10 cellular contexts compared by ENCODE assay signal in genomic region chr22:43183496-43184263, GRCh38. TPM values are rescaled to one million over a fixed set of nuclear protein-coding genes. Genes with fewer than 3 reads are reported as not detected.
A peak's percentile ranks its signal among the peaks of the same experiment; 100 is the strongest.
DNase-seq lines count a peak whose midpoint lies in the region; ATAC-seq and TF ChIP-seq lines count a peak whose summit lies in the region.
"Had no signal": no experiment of that assay in that cellular context is flagged by ENCODE, and none has a peak within 500 bp of the region (broad histone marks: within the 10 kb centered on the region; RNA-seq: fewer than 3 reads in every experiment).

No MANE protein-coding gene starts in this region.

- no peaks in the 10 kb centered on the region for H3K27me3 Mint-ChIP-seq in activated CD4-positive, alpha-beta T cell treated with anti-CD3 and anti-CD28 coated beads, Interleukin-2, amount 10 ng/mL, durations not matched to agents 24 days and 14 days

- H3K23ac ChIP-seq in neuronal stem cell (ENCODE audit: low read depth, low read length, poor library complexity) = peak overlapping the region; percentile 14

- H3F3A ChIP-seq in PC-9 (ENCODE audit: insufficient read depth, low read depth) = peaks cover 56% of the 10 kb centered on the region

- TF ChIP-seq CTCF in PC-9 (conservative IDR thresholded peaks at IDR 0.05) = no peak
- TF ChIP-seq CTCF in cardiac fibroblast (IDR thresholded peaks at IDR 0.05; ENCODE audit: low read depth, low read length) = no peak

- no peak overlapping the region for H4K8ac ChIP-seq in neuronal stem cell (ENCODE audit: low read depth, low read length)

- BruUV-seq in PC-9 (replicated peaks; lab: Mats Ljungman, UMichigan) = TSS peak; percentile 13

- no peak overlapping the region for H2BK120ac ChIP-seq in neuronal stem cell (ENCODE audit: low read depth, low read length)

- CTCF ChIA-PET in PC-9 (lab: Charles Lee) = no interaction called here

- peak overlapping the region; percentile 19 for H3K18ac ChIP-seq in neuronal stem cell (ENCODE audit: low read length)

- H3K14ac ChIP-seq in neuronal stem cell (ENCODE audit: low read length) = peak overlapping the region; percentile 84

- H3K4me3 Mint-ChIP-seq in activated CD4-positive, alpha-beta T cell treated with anti-CD3 and anti-CD28 coated beads, Interleukin-2, amount 10 ng/mL, durations not matched to agents 24 days and 14 days = no peak overlapping the region

- H4K20me1 ChIP-seq in PC-9 (ENCODE audit: insufficient read depth) = 0 out of 2 replicates have a peak, but pooled peaks cover 20% of the 10 kb centered on the region

- H3K4me2 ChIP-seq in PC-9 (peak overlapping the region; percentile 95), neuronal stem cell (ENCODE audit: insufficient read depth, low read length, poor library complexity, severe bottlenecking) (no peak overlapping the region)

- H2BK15ac ChIP-seq in neuronal stem cell (ENCODE audit: low read length) = no peak overlapping the region

- H3K27me3 ChIP-seq in PC-9 (ENCODE audit: insufficient read depth, low read depth) (no peaks in the 10 kb centered on the region), neuronal stem cell (ENCODE audit: control insufficient read depth in 3 of 3, insufficient read depth in 3 of 3, low read depth in 1 of 3, low read length in 3 of 3) (no peaks in the 10 kb centered on the region)

- peaks cover 63% of the 10 kb centered on the region for H3K79me2 ChIP-seq in PC-9 (ENCODE audit: low read depth)

- no peaks in the 10 kb centered on the region for H3K9me3 Mint-ChIP-seq in activated CD4-positive, alpha-beta T cell treated with anti-CD3 and anti-CD28 coated beads, Interleukin-2, amount 10 ng/mL, durations not matched to agents 24 days and 14 days

- TF ChIP-seq POLR2A in GM18505 (IDR thresholded peaks at IDR 0.05; ENCODE audit: borderline replicate concordance, extremely low read depth, insufficient read depth, insufficient read length) = no peak

- POLR2A ChIA-PET in PC-9 (lab: Charles Lee; ENCODE audit: unreplicated experiment) = interaction anchor here (0.6 to 0.7 kb wide), 2 partner anchors 54 to 684 kb away, joined by 3 to 5 read pairs; no protein-coding TSS in a partner anchor

- peaks cover 33% of the 10 kb centered on the region for H3K36me3 Mint-ChIP-seq in activated CD4-positive, alpha-beta T cell treated with anti-CD3 and anti-CD28 coated beads, Interleukin-2, amount 10 ng/mL, durations not matched to agents 24 days and 14 days (ENCODE audit: low read depth)

- H3K4me3 ChIP-seq in PC-9 = peak overlapping the region; percentile 37; the same call in 1 of the 2 replicates
- no peak overlapping the region for H3K4me3 ChIP-seq in cardiac fibroblast (replicated peaks in 1 of 2; ENCODE audit: low read depth in 2 of 2, low read length in 2 of 2)
- no peak overlapping the region for H3K4me3 ChIP-seq in neuronal stem cell (ENCODE audit: low read length in 2 of 2)

- H3K9ac ChIP-seq in neuronal stem cell (ENCODE audit: low read depth, low read length, poor library complexity) = no peak overlapping the region

- H3K4ac ChIP-seq in neuronal stem cell (ENCODE audit: low read length) = no peak overlapping the region

- H2AK5ac ChIP-seq in neuronal stem cell (ENCODE audit: low read depth, low read length) = no peak overlapping the region

- H3K27ac Mint-ChIP-seq in activated CD4-positive, alpha-beta T cell treated with anti-CD3 and anti-CD28 coated beads, Interleukin-2, amount 10 ng/mL, durations not matched to agents 24 days and 14 days = peak overlapping the region; percentile 4

- H3K9me2 ChIP-seq in PC-9 (ENCODE audit: insufficient read depth) = no peaks in the 10 kb centered on the region

- H3K4me1 ChIP-seq in PC-9 (replicated peaks; ENCODE audit: insufficient read depth) (peaks cover 37% of the 10 kb centered on the region), neuronal stem cell (ENCODE audit: control insufficient read depth in 2 of 2, insufficient read depth in 1 of 2, low read depth in 1 of 2, low read length in 2 of 2) (peaks cover 10 to 13% of the 10 kb centered on the region in 2 donors)

- peaks cover 21% of the 10 kb centered on the region for H3K4me1 Mint-ChIP-seq in activated CD4-positive, alpha-beta T cell treated with anti-CD3 and anti-CD28 coated beads, Interleukin-2, amount 10 ng/mL, durations not matched to agents 24 days and 14 days

- no peak overlapping the region for H2BK5ac ChIP-seq in neuronal stem cell (ENCODE audit: low read length)

- H2BK12ac ChIP-seq in neuronal stem cell (ENCODE audit: low read length) = no peak overlapping the region

- intact Hi-C loops in activated CD4-positive, alpha-beta T cell treated with anti-CD3 and anti-CD28 coated beads, Interleukin-2, amount 10 ng/mL, durations not matched to agents 24 days and 14 days (cut with micrococcal nuclease) = no loop called here
- intact Hi-C loops in PC-9 (cut with micrococcal nuclease; ENCODE audit: unreplicated experiment) = no loop called here

- H3K36me3 ChIP-seq in PC-9 (ENCODE audit: low read depth) = peaks cover 28% of the 10 kb centered on the region; the same call in 1 of the 2 replicates
- H3K36me3 ChIP-seq in neuronal stem cell (replicated peaks in 1 of 2; ENCODE audit: control insufficient read depth in 2 of 2, insufficient read depth in 2 of 2, low read length in 2 of 2) = peaks cover 36 to 42% of the 10 kb centered on the region in 2 donors

- ATAC-seq in HG03097 (IDR thresholded peaks at IDR 0.05; ENCODE audit: low FRiP score, unreplicated experiment) (no peak), GM18505 (IDR thresholded peaks at IDR 0.05; ENCODE audit: unreplicated experiment) (no peak), HG03342 (IDR thresholded peaks at IDR 0.05; ENCODE audit: unreplicated experiment) (no peak)

- H4K91ac ChIP-seq in neuronal stem cell (ENCODE audit: low read depth, low read length, poor library complexity) = peak overlapping the region; percentile 53

- H3K9me3 ChIP-seq in PC-9 (ENCODE audit: insufficient read depth, low read depth) = no peaks in the 10 kb centered on the region
- peaks cover 0 to 4% of the 10 kb centered on the region in 2 donors for H3K9me3 ChIP-seq in neuronal stem cell (replicated peaks in 1 of 2; ENCODE audit: control insufficient read depth in 2 of 2, insufficient read depth in 1 of 2, low read depth in 1 of 2, low read length in 2 of 2)

- H3K79me1 ChIP-seq in neuronal stem cell (ENCODE audit: low read depth, low read length) = peaks cover 20% of the 10 kb centered on the region

- H2AFZ ChIP-seq in PC-9 (no peak overlapping the region), neuronal stem cell (ENCODE audit: low read length) (no peak overlapping the region)

- no peak for DNase-seq in activated CD4-positive, alpha-beta T cell treated with anti-CD3 and anti-CD28 coated beads, Interleukin-2, amount 10 ng/mL, durations not matched to agents 24 days and 14 days
- DNase-seq in activated CD4-positive, alpha-beta T cell treated with anti-CD3 and anti-CD28 coated beads, Interleukin-2, amount 50 U/mL, for 4 hours = no peak
- peak in 1 of 2 experiments; percentile 84 for DNase-seq in PC-9
- DNase-seq in cardiac fibroblast (ENCODE audit: low read depth in 2 of 2) = peak; percentile 44 to 90
- DNase-seq in neuronal stem cell (ENCODE audit: low spot score) = no peak
- DNase-seq: Kasumi-1, NCI-H774 had no signal

- WGBS in neuronal stem cell (ENCODE audit: extremely low coverage in 2 of 2, insufficient read length in 2 of 2, insufficient replicate concordance in 1 of 2), 2 donors = no CpG with 5 or more reads among the region's 12 CpGs

- H3K27ac ChIP-seq in PC-9 = peak overlapping the region; percentile 93
- H3K27ac ChIP-seq in neuronal stem cell (replicated peaks; ENCODE audit: low read length) = no peak overlapping the region

RNA-seq across cellular contexts. Expression of gene TTLL12, which starts 3.3 kb away (rescaled TPM):
- 118 TPM in 2 replicates for total RNA-seq in activated CD4-positive, alpha-beta T cell treated with anti-CD3 and anti-CD28 coated beads, Interleukin-2, amount 10 ng/mL, durations not matched to agents 24 days and 14 days
- 97.0 and 113 TPM in 2 replicates for total RNA-seq in PC-9 (2021)
- polyA plus RNA-seq in neuronal stem cell (2013, experiment 1 of 2) = 35.3 TPM
- 37.1 TPM for polyA plus RNA-seq in neuronal stem cell (2013, experiment 2 of 2)

RNA-seq across cellular contexts. Expression of gene TSPO, which starts 32.3 kb away (rescaled TPM):
- total RNA-seq in activated CD4-positive, alpha-beta T cell treated with anti-CD3 and anti-CD28 coated beads, Interleukin-2, amount 10 ng/mL, durations not matched to agents 24 days and 14 days = 126 and 138 TPM in 2 replicates
- 243 and 308 TPM in 2 replicates for total RNA-seq in PC-9 (2021)
- polyA plus RNA-seq in neuronal stem cell (2013, experiment 1 of 2) = 13.7 TPM
- polyA plus RNA-seq in neuronal stem cell (2013, experiment 2 of 2) = 13.8 TPM

RNA-seq across cellular contexts. Expression of gene MCAT, which starts 40.5 kb away (rescaled TPM):
- total RNA-seq in activated CD4-positive, alpha-beta T cell treated with anti-CD3 and anti-CD28 coated beads, Interleukin-2, amount 10 ng/mL, durations not matched to agents 24 days and 14 days = 20.9 and 24.3 TPM in 2 replicates
- 31.4 and 35.5 TPM in 2 replicates for total RNA-seq in PC-9 (2021)
- polyA plus RNA-seq in neuronal stem cell (2013, experiment 1 of 2) = 14.6 TPM
- polyA plus RNA-seq in neuronal stem cell (2013, experiment 2 of 2) = 12.4 TPM

Comparison
In these comparisons a context has a peak if more than half of its experiments do, and no peak if none do; other contexts are left out.
1. DNase-seq: peak in cardiac fibroblast (2 of 2); none in activated CD4-positive, alpha-beta T cell treated with anti-CD3 and anti-CD28 coated beads, Interleukin-2, amount 10 ng/mL, durations not matched to agents 24 days and 14 days (single experiment), activated CD4-positive, alpha-beta T cell treated with anti-CD3 and anti-CD28 coated beads, Interleukin-2, amount 50 U/mL, for 4 hours (0 of 2) and neuronal stem cell (single experiment).